In the genomic region with DNA sequence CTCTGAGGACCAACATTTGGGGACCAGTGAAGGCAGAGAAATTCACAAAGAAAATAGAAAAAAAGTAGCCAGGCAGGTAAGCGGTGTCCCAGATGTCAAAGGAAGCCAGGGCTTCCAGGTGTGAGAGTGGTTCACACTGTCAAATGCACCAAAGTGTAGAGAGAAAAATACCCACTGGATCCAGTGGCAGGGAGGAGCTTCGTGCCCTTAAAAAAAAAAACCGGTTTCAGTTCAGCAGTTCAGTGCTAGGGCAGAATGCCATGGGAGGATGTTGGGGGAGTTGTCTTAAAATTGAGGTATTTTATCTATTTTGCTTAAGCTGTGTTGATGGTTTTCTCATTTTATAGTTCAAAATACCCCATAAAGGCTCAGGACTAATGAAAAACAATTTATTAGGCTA, we compare ENCODE assay signal across 19 cellular contexts. TPM values are rescaled to one million over a fixed set of nuclear protein-coding genes. Genes with fewer than 3 reads are reported as not detected.
DNase-seq lines count a peak whose midpoint lies in the region; ATAC-seq and TF ChIP-seq lines count a peak whose summit lies in the region.
"Had no signal": no experiment of that assay in that cellular context is flagged by ENCODE, and none has a peak within 500 bp of the region (broad histone marks: within the 10 kb centered on the region; RNA-seq: fewer than 3 reads in every experiment).

No MANE protein-coding gene starts in this region.

- H3K36me3 ChIP-seq in BLaER1 (no peaks in the 10 kb centered on the region), mucosa of descending colon (ENCODE audit: low read depth) (no peaks in the 10 kb centered on the region), mesendoderm (ENCODE audit: control insufficient read depth, insufficient read depth, low read length) (no peaks in the 10 kb centered on the region), gastrocnemius medialis (no peaks in the 10 kb centered on the region), PC-3 (ENCODE audit: low read depth, low read length) (no peaks in the 10 kb centered on the region; the same call in 1 of the 2 replicates)
- H3K36me3 ChIP-seq: suprapubic skin had no signal

- DNase-seq in RPMI8226 (peak; percentile 27), mucosa of descending colon (no peak), mesendoderm (no peak), gastrocnemius medialis (no peak), PC-3 (no peak), DMS114 treated with DMSO at 0.1 percent for 48 hours (lab: John Stamatoyannopoulos, UW; ENCODE audit: unreplicated experiment) (no peak)
- DNase-seq in activated naive CD4-positive, alpha-beta T cell treated with anti-CD3 and anti-CD28 coated beads, Interleukin-2, amount 50 U/mL, for 72 hours (ENCODE audit: low spot score in 2 of 2): no peak
- DNase-seq: activated B cell treated with CpG ODN at 0.5 μM for 24 hours, DMS53, H7, KG1, NCI-H146, nucleus accumbens, OCI-M1, SK-N-SH had no signal

- no peak overlapping the region for H2AK5ac ChIP-seq in mesendoderm (ENCODE audit: low read length)

- no peaks in the 10 kb centered on the region for H3K9me2 ChIP-seq in PC-3 (replicated peaks; ENCODE audit: low read length)
- H3K9me2 ChIP-seq: SK-N-SH had no signal

- H3K4me3 ChIP-seq in BLaER1 (no peak overlapping the region), mucosa of descending colon (no peak overlapping the region), mesendoderm (ENCODE audit: low read length) (no peak overlapping the region), gastrocnemius medialis (no peak overlapping the region), PC-3 (ENCODE audit: low read length) (no peak overlapping the region)
- H3K4me3 ChIP-seq: suprapubic skin had no signal

- no peak overlapping the region for H3K56ac ChIP-seq in mesendoderm (ENCODE audit: low read length)

- no peak overlapping the region for H2BK5ac ChIP-seq in mesendoderm (ENCODE audit: low read length)

- no peak overlapping the region for H3K27ac ChIP-seq in BLaER1
- no peak overlapping the region for H3K27ac ChIP-seq in mesendoderm (ENCODE audit: low read depth, low read length)
- peak overlapping the region in 1 of 4 donors; percentile 8 for H3K27ac ChIP-seq in gastrocnemius medialis
- H3K27ac ChIP-seq in PC-3 (ENCODE audit: low read length): no peak overlapping the region
- H3K27ac ChIP-seq: suprapubic skin had no signal

- H3F3A ChIP-seq in PC-3 (ENCODE audit: low read length, unreplicated experiment): no peaks in the 10 kb centered on the region

- H3K4me2 ChIP-seq in BLaER1 (0 out of 2 replicates have a peak overlapping the region, but pooled peaks have one; percentile 16), mesendoderm (ENCODE audit: low read length) (no peak overlapping the region), PC-3 (ENCODE audit: low read length) (no peak overlapping the region)
- H3K4me2 ChIP-seq: SK-N-SH had no signal

- POLR2A ChIA-PET in PC-3 (lab: Charles Lee; ENCODE audit: unreplicated experiment): no interaction called here

- no peak overlapping the region for H2BK120ac ChIP-seq in mesendoderm (ENCODE audit: low read depth, low read length)

- TF ChIP-seq POLR2A in gastrocnemius medialis (IDR thresholded peaks at IDR 0.05): no peak

- peaks cover 17 to 29% of the 10 kb centered on the region in 2 donors for H3K36me3 Mint-ChIP-seq in activated naive CD4-positive, alpha-beta T cell treated with anti-CD3 and anti-CD28 coated beads, Interleukin-2, amount 50 U/mL, for 72 hours

- TF ChIP-seq CTCF in mucosa of descending colon (IDR thresholded peaks at IDR 0.05) (no peak), gastrocnemius medialis (IDR thresholded peaks at IDR 0.05 in 4 of 5, conservative IDR thresholded peaks at IDR 0.05 in 1 of 5) (no peak), PC-3 (conservative IDR thresholded peaks at IDR 0.05; ENCODE audit: low read depth, low read length) (no peak)

- in situ Hi-C loops in gastrocnemius medialis (cut with MboI; ENCODE audit: low sequenced_read_pairs in 4 of 4): no loop called here

- H3K23ac ChIP-seq in mesendoderm (ENCODE audit: low read length): no peak overlapping the region

- no peaks in the 10 kb centered on the region for H3K9me3 Mint-ChIP-seq in activated naive CD4-positive, alpha-beta T cell treated with anti-CD3 and anti-CD28 coated beads, Interleukin-2, amount 50 U/mL, for 72 hours
- H3K9me3 Mint-ChIP-seq: activated B cell treated with CpG ODN at 0.5 μM for 24 hours had no signal

- H3K4me1 ChIP-seq in BLaER1 (peaks cover 20% of the 10 kb centered on the region), mucosa of descending colon (ENCODE audit: low read depth) (peaks cover 4% of the 10 kb centered on the region), mesendoderm (ENCODE audit: control insufficient read depth, low read depth, low read length) (no peaks in the 10 kb centered on the region), gastrocnemius medialis (peaks cover 3% of the 10 kb centered on the region in 2 donors), PC-3 (ENCODE audit: insufficient read depth, low read length) (no peaks in the 10 kb centered on the region)

- CTCF ChIA-PET in PC-3 (lab: Charles Lee): no interaction called here

- H3K79me1 ChIP-seq in mesendoderm (ENCODE audit: low read length): no peaks in the 10 kb centered on the region

- H3K9ac ChIP-seq in BLaER1 (no peak overlapping the region), mesendoderm (ENCODE audit: low read length) (no peak overlapping the region), PC-3 (ENCODE audit: low read length) (no peak overlapping the region)
- H3K9ac ChIP-seq: SK-N-SH had no signal

- no peaks in the 10 kb centered on the region for H3K27me3 ChIP-seq in BLaER1
- H3K27me3 ChIP-seq in mesendoderm (ENCODE audit: insufficient read depth, low read length, poor library complexity): no peaks in the 10 kb centered on the region
- H3K27me3 ChIP-seq in gastrocnemius medialis: no peaks in the 10 kb centered on the region
- no peaks in the 10 kb centered on the region for H3K27me3 ChIP-seq in PC-3 (ENCODE audit: low read length)
- H3K27me3 ChIP-seq: suprapubic skin had no signal

- no peak overlapping the region for H2BK15ac ChIP-seq in mesendoderm (replicated peaks; ENCODE audit: low read depth)

- ATAC-seq in activated naive CD4-positive, alpha-beta T cell treated with anti-CD3 and anti-CD28 coated beads, Interleukin-2, amount 50 U/mL, for 72 hours: peak in 1 of 2 donors; percentile 31
- peak; percentile 22 for ATAC-seq in mucosa of descending colon
- no peak for ATAC-seq in gastrocnemius medialis
- ATAC-seq in PC-3: no peak

- H4K8ac ChIP-seq in mesendoderm (ENCODE audit: low read depth, low read length): no peak overlapping the region

- peaks cover 1% of the 10 kb centered on the region for H3K79me2 ChIP-seq in mesendoderm (ENCODE audit: control insufficient read depth, insufficient read depth, low read length)
- no peaks in the 10 kb centered on the region for H3K79me2 ChIP-seq in PC-3 (ENCODE audit: low read length)

- WGBS in mesendoderm (ENCODE audit: extremely low coverage, insufficient coverage, low lambda C conversion rate): no CpG with 5 or more reads among the region's 3 CpGs

- H3K9me3 ChIP-seq in BLaER1 (no peaks in the 10 kb centered on the region), mucosa of descending colon (no peaks in the 10 kb centered on the region), gastrocnemius medialis (no peaks in the 10 kb centered on the region), PC-3 (ENCODE audit: low read length) (no peaks in the 10 kb centered on the region)
- H3K9me3 ChIP-seq: SK-N-SH, suprapubic skin had no signal

- intact Hi-C loops in mucosa of descending colon (cut with DNase I, micrococcal nuclease) (no loop called here), gastrocnemius medialis (cut with DNase I; ENCODE audit: low total_unique reads) (no loop called here), PC-3 (cut with micrococcal nuclease) (no loop called here)

- H3K27ac Mint-ChIP-seq in activated naive CD4-positive, alpha-beta T cell treated with anti-CD3 and anti-CD28 coated beads, Interleukin-2, amount 50 U/mL, for 72 hours: peak overlapping the region; percentile 68 to 97
- H3K27ac Mint-ChIP-seq: activated B cell treated with CpG ODN at 0.5 μM for 24 hours had no signal

- no TSS peak for BruUV-seq in PC-3 (replicated peaks; lab: Mats Ljungman, UMichigan)

- H3K4ac ChIP-seq in mesendoderm (ENCODE audit: low read depth, low read length): no peak overlapping the region

- no peak overlapping the region for H2AFZ ChIP-seq in PC-3 (ENCODE audit: low read length)

- no peak overlapping the region for H3K18ac ChIP-seq in mesendoderm (ENCODE audit: low read length)

- H4K20me1 ChIP-seq in BLaER1 (no peaks in the 10 kb centered on the region), PC-3 (ENCODE audit: low read length) (no peaks in the 10 kb centered on the region)

- H4K5ac ChIP-seq in mesendoderm (ENCODE audit: low read length): no peak overlapping the region

RNA-seq across cellular contexts. Expression of a gene that starts 47.8 kb away (rescaled TPM):
- total RNA-seq in activated naive CD4-positive, alpha-beta T cell treated with anti-CD3 and anti-CD28 coated beads, Interleukin-2, amount 50 U/mL, for 72 hours: not detected
- total RNA-seq in mucosa of descending colon (under 1 TPM in 2 of 3 donors, not detected in 1; 0.38 to 0.54 TPM), gastrocnemius medialis (1 to 10 TPM; 1.0 to 2.1 (median 1.5) TPM), PC-3 (2014; rRNA removed) (0.11 TPM in 1 of 2 replicates, not detected in the other)
- not detected for polyA plus RNA-seq in mesendoderm (2013, experiment 1 of 2)
- 0.03 TPM for polyA plus RNA-seq in mesendoderm (2013, experiment 2 of 2)
- total RNA-seq: activated B cell treated with CpG ODN at 0.5 μM for 24 hours, lung microvascular endothelial cell, NCI-H460 had no signal
- polyA plus RNA-seq: SK-N-SH had no signal
